Comparison of ENCODE assay signal across 8 cellular contexts in the genomic region with DNA sequence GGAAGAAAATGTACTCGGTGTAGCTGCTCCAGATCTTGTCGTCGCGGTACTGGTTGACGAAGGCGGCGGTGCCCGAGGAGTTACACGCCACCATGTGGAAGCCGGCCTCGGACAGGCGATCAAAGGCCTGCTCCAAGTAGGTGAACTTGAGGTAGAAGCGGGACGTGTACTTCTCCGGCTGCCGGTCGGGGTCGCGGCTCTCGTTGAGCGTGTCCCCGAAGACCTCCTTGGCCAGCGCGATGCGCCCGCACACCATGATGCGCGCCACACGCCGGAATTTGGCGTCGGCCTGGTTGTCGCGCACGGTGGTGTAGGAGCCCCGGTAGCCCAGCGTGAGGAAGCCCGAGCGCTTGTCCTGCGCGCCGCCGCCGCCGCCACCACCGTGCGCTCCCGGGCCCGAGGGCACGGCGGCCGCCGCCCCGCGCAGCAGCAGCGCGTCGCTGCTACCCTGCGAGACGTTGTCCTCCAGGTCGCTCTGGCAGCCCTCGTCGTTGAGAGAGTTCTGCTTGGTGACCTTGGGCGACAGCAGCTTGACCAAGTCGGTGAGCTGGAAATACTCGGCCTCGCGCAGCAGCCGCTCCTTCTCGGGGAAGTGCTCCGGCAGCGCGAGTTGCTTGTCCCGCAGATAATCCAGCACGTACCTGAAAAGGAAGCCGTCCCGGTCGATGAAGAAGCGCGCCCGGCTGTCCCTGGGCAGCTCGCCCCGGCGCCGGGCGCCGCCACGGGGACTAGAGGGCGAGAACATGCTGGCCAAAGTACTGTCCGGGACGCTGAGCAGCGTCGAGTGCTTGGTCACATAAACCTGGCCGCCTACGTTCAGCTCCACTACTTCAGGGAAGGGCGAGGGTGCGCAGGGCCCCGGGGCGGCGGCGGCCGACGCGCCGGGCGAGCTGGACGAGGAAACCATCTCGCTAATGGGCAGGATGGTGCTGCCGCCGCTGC. TPM values are rescaled to one million over a fixed set of nuclear protein-coding genes. Genes with fewer than 3 reads are reported as not detected.
A peak's percentile ranks its signal among the peaks of the same experiment; 100 is the strongest.
DNase-seq lines count a peak whose midpoint lies in the region; ATAC-seq and TF ChIP-seq lines count a peak whose summit lies in the region.

No MANE protein-coding gene starts in this region.

- H3K36me3 ChIP-seq in GM23248 (ENCODE audit: low read depth) (no peaks in the 10 kb centered on the region), neural cell (ENCODE audit: insufficient read depth, low read length) (no peaks in the 10 kb centered on the region)
- no peaks in the 10 kb centered on the region for H3K36me3 ChIP-seq in CD4-positive, alpha-beta memory T cell (ENCODE audit: insufficient read depth, low read length)

- H3K4me2 ChIP-seq in GM23248 (ENCODE audit: unreplicated experiment), result peak overlapping the region; percentile 89
- H3K4me2 ChIP-seq in neural cell (ENCODE audit: low read length), result peak overlapping the region; percentile 20

- no peaks in the 10 kb centered on the region for H4K20me1 ChIP-seq in GM23248 (ENCODE audit: insufficient read depth)
- H4K20me1 ChIP-seq in neural cell (ENCODE audit: insufficient read depth), result no peaks in the 10 kb centered on the region

- H3K9me2 ChIP-seq in GM23248 (ENCODE audit: insufficient read depth) (no peaks in the 10 kb centered on the region), neural cell (ENCODE audit: insufficient read depth, low read length) (no peaks in the 10 kb centered on the region)

- H3K27me3 Mint-ChIP-seq in CD4-positive, alpha-beta memory T cell, result peaks cover 20 to 26% of the 10 kb centered on the region in 2 donors

- intact Hi-C loops in CD4-positive, alpha-beta memory T cell (cut with micrococcal nuclease), result no loop called here

- DNase-seq in D341Med (ENCODE audit: low spot score) (peak; percentile 75), GM23248 (peak; percentile 14), T1000 (lab: John Stamatoyannopoulos, UW) (peak; percentile 72), fibroblast of mammary gland (ENCODE audit: low read depth) (peak; percentile 2)
- DNase-seq in CD4-positive, alpha-beta memory T cell, result no peak

- no peaks in the 10 kb centered on the region for H3K36me3 Mint-ChIP-seq in CD4-positive, alpha-beta memory T cell

- H3K9me3 ChIP-seq in GM23248 (ENCODE audit: low read depth) (no peaks in the 10 kb centered on the region), neural cell (ENCODE audit: low read length) (no peaks in the 10 kb centered on the region)
- no peaks in the 10 kb centered on the region for H3K9me3 ChIP-seq in CD4-positive, alpha-beta memory T cell (ENCODE audit: control insufficient read depth in 1 of 2, low read length in 2 of 2)

- WGBS in GM23248 (ENCODE audit: low coverage in 1 of 2, low lambda C conversion rate in 2 of 2, missing lambda C conversion rate in 2 of 2), 2 experiments, result 2 to 3% methylated on average over 96 to 101 of the region's 110 CpGs

- in situ Hi-C loops in GM23248 (cut with MboI), result no loop called here

- no peak for TF ChIP-seq CTCF in fibroblast of mammary gland (conservative IDR thresholded peaks at IDR 0.05; ENCODE audit: control insufficient read depth, insufficient read depth, low read depth, low read length)
- peak; percentile 38 for TF ChIP-seq CTCF in neural cell (IDR thresholded peaks at IDR 0.05; ENCODE audit: poor library complexity, severe bottlenecking)

- H3K4me3 ChIP-seq in GM23248 (peak overlapping the region; percentile 71), fibroblast of mammary gland (ENCODE audit: control insufficient read depth, low read depth, low read length) (no peak overlapping the region), neural cell (ENCODE audit: low read length) (peak overlapping the region; percentile 73)
- H3K4me3 ChIP-seq in CD4-positive, alpha-beta memory T cell (ENCODE audit: low read length in 2 of 2), result no peak overlapping the region

- peak overlapping the region; percentile 85 for H2AFZ ChIP-seq in GM23248
- H2AFZ ChIP-seq in neural cell (ENCODE audit: low read depth, low read length), result no peak overlapping the region

- peaks cover 0 to 8% (median 0%) of the 10 kb centered on the region in 8 donors for H3K9me3 Mint-ChIP-seq in CD4-positive, alpha-beta memory T cell

- H3K27me3 ChIP-seq in GM23248 (replicated peaks; ENCODE audit: insufficient read depth), result peaks cover 43% of the 10 kb centered on the region
- H3K27me3 ChIP-seq in neural cell (ENCODE audit: insufficient read depth, low read depth, low read length), result peaks cover 65% of the 10 kb centered on the region
- H3K27me3 ChIP-seq in CD4-positive, alpha-beta memory T cell (ENCODE audit: insufficient read depth, low read length), result peaks cover 5% of the 10 kb centered on the region

- CTCF ChIA-PET in CD4-positive, alpha-beta memory T cell (lab: Charles Lee; ENCODE audit: partially characterized antibody), result interaction anchor here (1.6 kb wide), 1 partner anchor 9 kb away, joined by 3 read pairs; no protein-coding TSS in a partner anchor

- ATAC-seq in HG03139 (IDR thresholded peaks at IDR 0.05; ENCODE audit: unreplicated experiment) (no peak), GM18519 (IDR thresholded peaks at IDR 0.05; ENCODE audit: low FRiP score, unreplicated experiment) (no peak)

- no peak overlapping the region for H3K27ac Mint-ChIP-seq in CD4-positive, alpha-beta memory T cell

- H3K79me2 ChIP-seq in GM23248 (ENCODE audit: insufficient read depth), result no peaks in the 10 kb centered on the region
- H3K79me2 ChIP-seq in neural cell (replicated peaks; ENCODE audit: insufficient read depth, low read length), result no peaks in the 10 kb centered on the region

- no peak for TF ChIP-seq EP300 in neural cell (conservative IDR thresholded peaks at IDR 0.05; ENCODE audit: poor library complexity, severe bottlenecking)

- H3K27ac ChIP-seq in GM23248 (no peak overlapping the region), neural cell (ENCODE audit: low read length) (no peak overlapping the region)
- H3K27ac ChIP-seq in CD4-positive, alpha-beta memory T cell (ENCODE audit: low read depth, low read length), result no peak overlapping the region

- H3K4me1 Mint-ChIP-seq in CD4-positive, alpha-beta memory T cell, result peaks cover 4 to 17% (median 10%) of the 10 kb centered on the region in 4 donors

- H3K9ac ChIP-seq in GM23248, result no peak overlapping the region
- peak overlapping the region; percentile 46 for H3K9ac ChIP-seq in neural cell (ENCODE audit: low read length)

- TF ChIP-seq RAD21 in neural cell (conservative IDR thresholded peaks at IDR 0.05), result peak; percentile 24

- H3F3A ChIP-seq in GM23248 (ENCODE audit: insufficient read depth), result no peaks in the 10 kb centered on the region
- no peaks in the 10 kb centered on the region for H3F3A ChIP-seq in neural cell (ENCODE audit: insufficient read depth, low read length, poor library complexity, severe bottlenecking)

- H3K4me3 Mint-ChIP-seq in CD4-positive, alpha-beta memory T cell, result peak overlapping the region in 2 of 8 donors; percentile 20 to 53

- 0 out of 2 replicates have a peak, but pooled peaks cover 4% of the 10 kb centered on the region for H3K4me1 ChIP-seq in GM23248 (ENCODE audit: insufficient read depth)
- peaks cover 6% of the 10 kb centered on the region for H3K4me1 ChIP-seq in CD4-positive, alpha-beta memory T cell (ENCODE audit: insufficient read depth, low read length)

- POLR2A ChIA-PET in CD4-positive, alpha-beta memory T cell (lab: Charles Lee; ENCODE audit: partially characterized antibody), result no interaction called here

TF ChIP-seq in neural cell, 6 proteins besides CTCF, POLR2A, EP300 and RAD21:
- TF ChIP-seq MXI1 (conservative IDR thresholded peaks at IDR 0.05; ENCODE audit: poor library complexity, severe bottlenecking), result peak; percentile 15
- peak; percentile 27 for TF ChIP-seq SMC3 (conservative IDR thresholded peaks at IDR 0.05; ENCODE audit: poor library complexity)
- TF ChIP-seq, protein P1, sequence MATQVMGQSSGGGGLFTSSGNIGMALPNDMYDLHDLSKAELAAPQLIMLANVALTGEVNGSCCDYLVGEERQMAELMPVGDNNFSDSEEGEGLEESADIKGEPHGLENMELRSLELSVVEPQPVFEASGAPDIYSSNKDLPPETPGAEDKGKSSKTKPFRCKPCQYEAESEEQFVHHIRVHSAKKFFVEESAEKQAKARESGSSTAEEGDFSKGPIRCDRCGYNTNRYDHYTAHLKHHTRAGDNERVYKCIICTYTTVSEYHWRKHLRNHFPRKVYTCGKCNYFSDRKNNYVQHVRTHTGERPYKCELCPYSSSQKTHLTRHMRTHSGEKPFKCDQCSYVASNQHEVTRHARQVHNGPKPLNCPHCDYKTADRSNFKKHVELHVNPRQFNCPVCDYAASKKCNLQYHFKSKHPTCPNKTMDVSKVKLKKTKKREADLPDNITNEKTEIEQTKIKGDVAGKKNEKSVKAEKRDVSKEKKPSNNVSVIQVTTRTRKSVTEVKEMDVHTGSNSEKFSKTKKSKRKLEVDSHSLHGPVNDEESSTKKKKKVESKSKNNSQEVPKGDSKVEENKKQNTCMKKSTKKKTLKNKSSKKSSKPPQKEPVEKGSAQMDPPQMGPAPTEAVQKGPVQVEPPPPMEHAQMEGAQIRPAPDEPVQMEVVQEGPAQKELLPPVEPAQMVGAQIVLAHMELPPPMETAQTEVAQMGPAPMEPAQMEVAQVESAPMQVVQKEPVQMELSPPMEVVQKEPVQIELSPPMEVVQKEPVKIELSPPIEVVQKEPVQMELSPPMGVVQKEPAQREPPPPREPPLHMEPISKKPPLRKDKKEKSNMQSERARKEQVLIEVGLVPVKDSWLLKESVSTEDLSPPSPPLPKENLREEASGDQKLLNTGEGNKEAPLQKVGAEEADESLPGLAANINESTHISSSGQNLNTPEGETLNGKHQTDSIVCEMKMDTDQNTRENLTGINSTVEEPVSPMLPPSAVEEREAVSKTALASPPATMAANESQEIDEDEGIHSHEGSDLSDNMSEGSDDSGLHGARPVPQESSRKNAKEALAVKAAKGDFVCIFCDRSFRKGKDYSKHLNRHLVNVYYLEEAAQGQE (IDR thresholded peaks at IDR 0.05; ENCODE audit: borderline replicate concordance), result no peak
- no peak for TF ChIP-seq POLR2AphosphoS5 (IDR thresholded peaks at IDR 0.05)
- no peak for TF ChIP-seq EZH2 (IDR thresholded peaks at IDR 0.05; ENCODE audit: borderline replicate concordance, insufficient read depth, low read length, poor library complexity, severe bottlenecking)
- TF ChIP-seq TAF1 (IDR thresholded peaks at IDR 0.05; ENCODE audit: low read depth), result no peak
TF ChIP-seq in neural cell: peak in this region for 2.

RNA-seq across cellular contexts. Expression of a gene that starts 0.8 kb away (rescaled TPM):
- not detected in 2 replicates for total RNA-seq in GM23248 (2014; rRNA removed; shearing (Covaris generic))
- polyA plus RNA-seq in GM23248 (2016; fragmentation: Nextera tagmentation; extraction: Ambion mirVana) (not detected in 2 replicates), neural cell (0.71 and 1.2 TPM in 2 replicates)
- polyA minus RNA-seq in neural cell, result 1.6 and 3.7 TPM in 2 replicates
- total RNA-seq in CD4-positive, alpha-beta memory T cell, result not detected
- not detected for polyA plus RNA-seq in CD4-positive, alpha-beta memory T cell

Comparison
In these comparisons a context has a peak if more than half of its experiments do, and no peak if none do; other contexts are left out.
1. DNase-seq: peak in D341Med (single experiment), GM23248 (single experiment), T1000 (single experiment) and fibroblast of mammary gland (single experiment); none in CD4-positive, alpha-beta memory T cell (0 of 5).
2. H3K4me3 ChIP-seq: peak in GM23248 (single experiment) and neural cell (single experiment); none in fibroblast of mammary gland (single experiment) and CD4-positive, alpha-beta memory T cell (0 of 2).